6 cellular contexts compared by ENCODE assay signal in the genomic region with DNA sequence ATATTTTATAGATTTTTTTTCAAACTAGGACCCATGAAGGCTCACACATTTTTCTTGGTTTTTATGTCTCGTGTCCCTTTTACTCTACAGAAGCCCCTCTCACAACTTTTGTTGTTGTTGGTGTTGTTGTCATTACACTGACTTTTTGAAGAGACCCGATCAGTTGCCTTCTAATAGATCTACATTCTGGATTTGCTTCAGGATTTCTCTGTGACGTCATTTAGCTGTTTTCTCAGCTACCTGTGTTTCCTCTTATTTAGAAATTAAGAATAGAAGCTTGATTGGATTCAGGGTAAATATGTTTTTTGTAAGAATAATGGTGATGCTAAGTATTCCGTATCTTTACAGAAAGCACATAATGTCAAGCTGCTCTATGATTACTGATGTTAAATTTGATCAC.
"Had no signal": no experiment of that assay in that cellular context is flagged by ENCODE, and none has a peak within 500 bp of the region (broad histone marks: within the 10 kb centered on the region; RNA-seq: fewer than 3 reads in every experiment).

No MANE protein-coding gene starts in this region.

- H3K27ac ChIP-seq: HL-60 had no signal

- DNase-seq: IMR-90, KBM-7, KG1 had no signal

- H3K4me3 ChIP-seq: K562 had no signal

- ATAC-seq: K562 had no signal

- FAIRE-seq: HTR-8/SVneo, K562 had no signal
